In the genomic region with DNA sequence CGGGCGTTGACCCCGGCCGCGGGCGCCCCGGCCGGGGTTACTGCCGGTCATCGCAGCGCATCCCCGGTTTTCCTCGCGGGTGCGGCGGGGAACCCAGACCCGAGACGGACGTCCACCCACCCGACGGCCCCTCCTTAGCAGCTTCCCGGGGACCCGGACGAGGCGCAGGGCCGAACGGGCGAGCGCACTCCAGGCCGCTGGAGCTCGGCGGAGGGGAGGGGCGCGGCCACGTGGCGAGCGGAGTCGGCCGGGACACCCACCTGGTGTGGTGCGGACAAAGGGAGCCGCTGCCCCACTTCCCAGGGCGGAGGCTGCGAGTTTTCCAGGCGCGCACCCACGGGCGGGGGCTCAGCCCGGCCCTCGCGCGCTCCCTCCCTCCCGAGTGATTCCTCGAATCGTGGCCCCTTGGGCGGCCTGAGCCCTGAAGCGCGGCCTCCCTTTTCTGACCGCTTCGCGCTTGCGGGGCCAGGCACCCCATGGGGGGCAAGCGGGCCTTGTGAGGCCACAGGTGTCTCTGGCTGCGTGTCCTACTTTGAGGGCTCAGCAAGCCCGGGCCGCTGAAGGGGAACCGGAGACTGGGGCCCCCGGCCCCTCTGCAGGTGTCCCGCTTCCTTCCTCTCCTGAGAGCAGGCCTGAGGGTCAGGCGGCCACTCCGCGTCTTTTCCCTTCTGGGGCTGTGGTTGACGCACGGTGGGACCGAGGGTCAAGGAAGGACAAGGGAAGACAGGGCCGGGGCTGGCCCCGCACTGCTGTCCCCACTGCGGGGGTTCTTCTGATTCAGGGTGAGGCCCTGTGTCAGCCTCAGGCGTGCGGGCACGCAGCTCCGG, we compare ENCODE assay signal across 8 cellular contexts. TPM values are rescaled to one million over a fixed set of nuclear protein-coding genes. Genes with fewer than 3 reads are reported as not detected.
DNase-seq lines count a peak whose midpoint lies in the region; ATAC-seq and TF ChIP-seq lines count a peak whose summit lies in the region.

No MANE protein-coding gene starts in this region.

- WGBS in GM23248 (ENCODE audit: low coverage in 1 of 2, low lambda C conversion rate in 2 of 2, missing lambda C conversion rate in 2 of 2), 2 experiments, result 30 to 36% methylated on average over 50 to 63 of the region's 81 CpGs
- WGBS in body of pancreas, 2 donors, result 25% methylated on average over 68 of the region's 81 CpGs; no CpG with 5 or more reads in 1 of the 2 donors
- WGBS in liver, result 10% methylated on average over 81 of the region's 81 CpGs
- WGBS in tibial nerve, 2 donors, result 5 to 20% methylated on average over 40 to 53 of the region's 81 CpGs

- H3K9ac ChIP-seq in GM23248 (peak overlapping the region; percentile 80), liver (ENCODE audit: low read depth in 1 of 2, low read length in 2 of 2) (peak overlapping the region in 1 of 2 donors; percentile 49)

- peak overlapping the region; percentile 22 for H2AFZ ChIP-seq in GM23248

- TF ChIP-seq CTCF in NB4 (IDR thresholded peaks at IDR 0.05; ENCODE audit: low read depth, low read length) (no peak), body of pancreas (IDR thresholded peaks at IDR 0.05) (no peak), liver (IDR thresholded peaks at IDR 0.05; ENCODE audit: low read depth, low read length, missing input control) (no peak), tibial nerve (IDR thresholded peaks at IDR 0.05) (peak in 1 of 5 experiments; percentile 3)

- no peaks in the 10 kb centered on the region for H3K9me2 ChIP-seq in GM23248 (ENCODE audit: insufficient read depth)

- H3K4me1 ChIP-seq in GM23248 (ENCODE audit: insufficient read depth) (0 out of 2 replicates have a peak, but pooled peaks cover 4% of the 10 kb centered on the region), body of pancreas (peaks cover 64% of the 10 kb centered on the region), liver (ENCODE audit: control insufficient read depth in 4 of 4, insufficient read depth in 4 of 4, low read length in 3 of 4) (peaks cover 33 to 83% (median 55%) of the 10 kb centered on the region in 4 donors), tibial nerve (peaks cover 3 to 78% (median 44%) of the 10 kb centered on the region in 4 donors)

- intact Hi-C loops in body of pancreas (cut with DNase I), result no loop called here

- peak overlapping the region; percentile 68 for H3K4me3 ChIP-seq in GM23248
- peak overlapping the region; percentile 49 for H3K4me3 ChIP-seq in NB4 (ENCODE audit: low read depth, low read length)
- no peak overlapping the region for H3K4me3 ChIP-seq in body of pancreas
- peak overlapping the region; percentile 18 to 62 (median 21) for H3K4me3 ChIP-seq in liver (ENCODE audit: low read depth in 1 of 3, low read length in 3 of 3)
- peak overlapping the region; percentile 55 to 88 (median 76) for H3K4me3 ChIP-seq in tibial nerve

- peak in 1 of 2 donors; percentile 62 for TF ChIP-seq EP300 in tibial nerve (IDR thresholded peaks at IDR 0.05)

- no peaks in the 10 kb centered on the region for H4K20me1 ChIP-seq in GM23248 (ENCODE audit: insufficient read depth)

- H3K9me3 ChIP-seq in GM23248 (ENCODE audit: low read depth), result no peaks in the 10 kb centered on the region
- H3K9me3 ChIP-seq in body of pancreas, result no peaks in the 10 kb centered on the region
- H3K9me3 ChIP-seq in liver (ENCODE audit: control insufficient read depth in 4 of 4, low read length in 3 of 4), result no peaks in the 10 kb centered on the region
- H3K9me3 ChIP-seq in tibial nerve, result no peaks in the 10 kb centered on the region

- peak; percentile 53 for TF ChIP-seq POLR2A in GM15510 (IDR thresholded peaks at IDR 0.05; ENCODE audit: borderline replicate concordance, extremely low read depth, insufficient read length)
- peak; percentile 15 for TF ChIP-seq POLR2A in NB4 (IDR thresholded peaks at IDR 0.05; ENCODE audit: extremely low read depth, insufficient read length)
- no peak for TF ChIP-seq POLR2A in body of pancreas (IDR thresholded peaks at IDR 0.05)
- no peak for TF ChIP-seq POLR2A in tibial nerve (IDR thresholded peaks at IDR 0.05)

- peak overlapping the region; percentile 79 for H3K27ac ChIP-seq in GM23248
- peak overlapping the region; percentile 71 to 97 (median 93) for H3K27ac ChIP-seq in body of pancreas
- H3K27ac ChIP-seq in liver (ENCODE audit: low read depth in 1 of 2, low read length in 2 of 2), result peak overlapping the region; percentile 96 to 98
- H3K27ac ChIP-seq in tibial nerve, result peak overlapping the region; percentile 82 to 98 (median 92)

- H3F3A ChIP-seq in GM23248 (ENCODE audit: insufficient read depth), result no peaks in the 10 kb centered on the region

- in situ Hi-C loops in GM23248 (cut with MboI), result no loop called here

- H3K36me3 ChIP-seq in GM23248 (ENCODE audit: low read depth) (no peaks in the 10 kb centered on the region; the same call in 1 of the 2 replicates), body of pancreas (replicated peaks in 1 of 2; ENCODE audit: insufficient read depth in 1 of 2, low read depth in 2 of 2) (peaks cover 0 to 4% of the 10 kb centered on the region in 2 donors), liver (ENCODE audit: control insufficient read depth in 4 of 4, insufficient read depth in 3 of 4, low read depth in 1 of 4, low read length in 3 of 4) (peaks cover 0 to 2% (median under 1%) of the 10 kb centered on the region in 4 donors), tibial nerve (peaks cover 0 to 23% (median 4%) of the 10 kb centered on the region in 3 donors)

- H3K79me2 ChIP-seq in GM23248 (ENCODE audit: insufficient read depth), result peaks cover 27% of the 10 kb centered on the region

- TF ChIP-seq RAD21 in liver (IDR thresholded peaks at IDR 0.05), result no peak

- ATAC-seq in body of pancreas (peak; percentile 2), HG03139 (IDR thresholded peaks at IDR 0.05; ENCODE audit: unreplicated experiment) (no peak)

- H3K4me2 ChIP-seq in GM23248 (ENCODE audit: unreplicated experiment), result peak overlapping the region; percentile 75

- H3K27me3 ChIP-seq in GM23248 (replicated peaks; ENCODE audit: insufficient read depth) (no peaks in the 10 kb centered on the region), body of pancreas (no peaks in the 10 kb centered on the region), liver (ENCODE audit: control insufficient read depth in 4 of 4, insufficient read depth in 4 of 4, low read length in 3 of 4) (no peaks in the 10 kb centered on the region), tibial nerve (no peaks in the 10 kb centered on the region)

- DNase-seq in GM23248 (no peak), NB4 (ENCODE audit: low read depth) (peak; percentile 64), body of pancreas (peak in 1 of 4 donors; percentile 34), tibial nerve (ENCODE audit: low spot score in 2 of 2) (no peak), NCI-H128 (lab: John Stamatoyannopoulos, UW; ENCODE audit: unreplicated experiment) (no peak)

TF ChIP-seq in liver, 16 proteins besides CTCF, POLR2A, EP300 and RAD21:
- TF ChIP-seq RXRA (IDR thresholded peaks at IDR 0.05) (peak; percentile 14 to 45), FOXA1 (IDR thresholded peaks at IDR 0.05) (no peak), GABPA (IDR thresholded peaks at IDR 0.05 in 1 of 2, conservative IDR thresholded peaks at IDR 0.05 in 1 of 2) (no peak), HNF4A (conservative IDR thresholded peaks at IDR 0.05) (no peak), JUND (IDR thresholded peaks at IDR 0.05) (no peak), TAF1 (conservative IDR thresholded peaks at IDR 0.05) (no peak), HNF4G (IDR thresholded peaks at IDR 0.05) (no peak)
- TF ChIP-seq, protein P1, sequence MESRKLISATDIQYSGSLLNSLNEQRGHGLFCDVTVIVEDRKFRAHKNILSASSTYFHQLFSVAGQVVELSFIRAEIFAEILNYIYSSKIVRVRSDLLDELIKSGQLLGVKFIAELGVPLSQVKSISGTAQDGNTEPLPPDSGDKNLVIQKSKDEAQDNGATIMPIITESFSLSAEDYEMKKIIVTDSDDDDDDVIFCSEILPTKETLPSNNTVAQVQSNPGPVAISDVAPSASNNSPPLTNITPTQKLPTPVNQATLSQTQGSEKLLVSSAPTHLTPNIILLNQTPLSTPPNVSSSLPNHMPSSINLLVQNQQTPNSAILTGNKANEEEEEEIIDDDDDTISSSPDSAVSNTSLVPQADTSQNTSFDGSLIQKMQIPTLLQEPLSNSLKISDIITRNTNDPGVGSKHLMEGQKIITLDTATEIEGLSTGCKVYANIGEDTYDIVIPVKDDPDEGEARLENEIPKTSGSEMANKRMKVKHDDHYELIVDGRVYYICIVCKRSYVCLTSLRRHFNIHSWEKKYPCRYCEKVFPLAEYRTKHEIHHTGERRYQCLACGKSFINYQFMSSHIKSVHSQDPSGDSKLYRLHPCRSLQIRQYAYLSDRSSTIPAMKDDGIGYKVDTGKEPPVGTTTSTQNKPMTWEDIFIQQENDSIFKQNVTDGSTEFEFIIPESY (IDR thresholded peaks at IDR 0.05), result no peak

RNA-seq across cellular contexts. Expression of a gene that starts 1.1 kb away (rescaled TPM):
- 33.8 and 38.2 TPM in 2 replicates for total RNA-seq in GM23248 (2014; rRNA removed; shearing (Covaris generic))
- polyA plus RNA-seq in GM23248 (2016; fragmentation: Nextera tagmentation; extraction: Ambion mirVana) (12.7 and 16.3 TPM in 2 replicates), liver (10 to 100 TPM; 53.1 to 75.3 TPM)
- total RNA-seq in body of pancreas (100 to 1,000 TPM in 1 of 2 donors, 10 to 100 TPM in 1; 16.3 to 388 TPM), liver (100 to 1,000 TPM; 184 to 229 TPM), tibial nerve (100 to 1,000 TPM; 129 to 319 (median 160) TPM)

RNA-seq across cellular contexts. Expression of a gene that starts 33.5 kb away (rescaled TPM):
- total RNA-seq in GM23248 (2014; rRNA removed; shearing (Covaris generic)), result 61.2 and 96.4 TPM in 2 replicates
- 13.3 and 27.7 TPM in 2 replicates for polyA plus RNA-seq in GM23248 (2016; fragmentation: Nextera tagmentation; extraction: Ambion mirVana)
- total RNA-seq in body of pancreas, result 100 to 1,000 TPM in 1 of 2 donors, 10 to 100 TPM in 1; 76.0 to 128 TPM
- total RNA-seq in liver, result 10 to 100 TPM; 40.6 to 59.5 TPM
- 10 to 100 TPM; 47.2 to 74.7 TPM for polyA plus RNA-seq in liver
- 100 to 1,000 TPM in 2 of 4 donors, 10 to 100 TPM in 2; 85.2 to 179 (median 106) TPM for total RNA-seq in tibial nerve

RNA-seq across cellular contexts. Expression of a gene that starts 47.5 kb away (rescaled TPM):
- total RNA-seq in GM23248 (2014; rRNA removed; shearing (Covaris generic)), result 130 and 138 TPM in 2 replicates
- polyA plus RNA-seq in GM23248 (2016; fragmentation: Nextera tagmentation; extraction: Ambion mirVana) (101 and 104 TPM in 2 replicates), liver (10 to 100 TPM; 53.9 to 58.3 TPM)
- total RNA-seq in body of pancreas (10 to 100 TPM; 63.0 to 86.4 TPM), liver (10 to 100 TPM; 59.4 to 66.3 TPM), tibial nerve (100 to 1,000 TPM in 2 of 4 donors, 10 to 100 TPM in 2; 74.9 to 134 (median 92.9) TPM)

RNA-seq across cellular contexts. Expression of a gene that starts 47.5 kb away (rescaled TPM):
- 59.8 and 61.2 TPM in 2 replicates for total RNA-seq in GM23248 (2014; rRNA removed; shearing (Covaris generic))
- polyA plus RNA-seq in GM23248 (2016; fragmentation: Nextera tagmentation; extraction: Ambion mirVana) (10.6 and 11.8 TPM in 2 replicates), liver (10 to 100 TPM; 23.2 to 36.0 TPM)
- total RNA-seq in body of pancreas (10 to 100 TPM; 37.9 to 43.1 TPM), liver (10 to 100 TPM; 15.0 to 23.7 TPM), tibial nerve (10 to 100 TPM; 43.5 to 70.2 (median 64.4) TPM)

Comparison
In these comparisons a context has a peak if more than half of its experiments do, and no peak if none do; other contexts are left out.
1. POLR2A ChIP-seq: peak in GM15510 (single experiment) and NB4 (single experiment); none in body of pancreas (0 of 3) and tibial nerve (0 of 2).
2. H3K4me3 ChIP-seq: peak in GM23248 (single experiment), NB4 (single experiment), liver (3 of 3) and tibial nerve (4 of 4); none in body of pancreas (0 of 2).
3. Peak in every context shown above with its lines, with median percentiles within 50 percentile points of each other: H3K27ac ChIP-seq.